Comparison of ENCODE assay signal across 18 cellular contexts in genomic region chr22:47609653-47610052, GRCh38.
DNase-seq lines count a peak whose midpoint lies in the region; ATAC-seq and TF ChIP-seq lines count a peak whose summit lies in the region.
"Had no signal": no experiment of that assay in that cellular context is flagged by ENCODE, and none has a peak within 500 bp of the region (broad histone marks: within the 10 kb centered on the region; RNA-seq: fewer than 3 reads in every experiment).

No MANE protein-coding gene starts in this region.

- H3K9me3 Mint-ChIP-seq in chondrocyte (ENCODE audit: low read depth), result peaks cover 11% of the 10 kb centered on the region
- H3K9me3 Mint-ChIP-seq in activated T-helper 17 cell treated with anti-CD3 and anti-CD28 coated beads, Interleukin-2, amount 50 U/mL, for 72 hours, result peaks cover 5% of the 10 kb centered on the region
- H3K9me3 Mint-ChIP-seq: CD8-positive, alpha-beta T cell had no signal

- H3K4me1 ChIP-seq in IMR-90 (ENCODE audit: control insufficient read depth, insufficient read depth, low read length) (no peaks in the 10 kb centered on the region), osteoblast (ENCODE audit: insufficient read depth, low read length) (no peaks in the 10 kb centered on the region), mucosa of descending colon (ENCODE audit: low read depth) (no peaks in the 10 kb centered on the region)
- H3K4me1 ChIP-seq: HAP-1 had no signal

- H3K79me1 ChIP-seq in IMR-90 (ENCODE audit: low read depth in 1 of 2, low read length in 2 of 2), result no peaks in the 10 kb centered on the region

- H3K27me3 ChIP-seq in IMR-90 (ENCODE audit: control insufficient read depth, insufficient read depth, low read length), result no peaks in the 10 kb centered on the region
- no peaks in the 10 kb centered on the region for H3K27me3 ChIP-seq in osteoblast (ENCODE audit: insufficient read depth, low read length)

- no peak overlapping the region for H2BK120ac ChIP-seq in IMR-90 (ENCODE audit: low read depth, low read length)

- no peak overlapping the region for H3K27ac Mint-ChIP-seq in chondrocyte (ENCODE audit: unreplicated experiment)
- no peak overlapping the region for H3K27ac Mint-ChIP-seq in activated T-helper 17 cell treated with anti-CD3 and anti-CD28 coated beads, Interleukin-2, amount 50 U/mL, for 72 hours
- H3K27ac Mint-ChIP-seq: CD8-positive, alpha-beta T cell had no signal

- TF ChIP-seq CTCF in IMR-90 (conservative IDR thresholded peaks at IDR 0.05; ENCODE audit: low read depth, low read length) (no peak), chondrocyte (IDR thresholded peaks at IDR 0.05) (no peak), osteoblast (IDR thresholded peaks at IDR 0.05; ENCODE audit: extremely low read depth, low read depth, low read length) (no peak), mucosa of descending colon (IDR thresholded peaks at IDR 0.05) (no peak)

- no peak overlapping the region for H3K56ac ChIP-seq in IMR-90 (ENCODE audit: extremely low read depth, insufficient read depth, low read length)

- H4K20me1 ChIP-seq in IMR-90 (ENCODE audit: insufficient read depth, low read length) (no peaks in the 10 kb centered on the region), osteoblast (ENCODE audit: insufficient read depth, low read length) (no peaks in the 10 kb centered on the region)

- no peak overlapping the region for H3K4me3 Mint-ChIP-seq in chondrocyte (ENCODE audit: unreplicated experiment)
- H3K4me3 Mint-ChIP-seq in activated T-helper 17 cell treated with anti-CD3 and anti-CD28 coated beads, Interleukin-2, amount 50 U/mL, for 72 hours, result no peak overlapping the region
- H3K4me3 Mint-ChIP-seq: CD8-positive, alpha-beta T cell had no signal

- in situ Hi-C loops in IMR-90 (cut with MboI; ENCODE audit: low sequenced_read_pairs), result no loop called here

- H3K9ac ChIP-seq in IMR-90 (ENCODE audit: low read depth, low read length), result no peak overlapping the region

- peak overlapping the region; percentile 3 for H2AFZ ChIP-seq in IMR-90 (replicated peaks; ENCODE audit: low read length, poor library complexity)
- H2AFZ ChIP-seq in osteoblast (ENCODE audit: low read length), result no peak overlapping the region

- H3K4ac ChIP-seq in IMR-90 (ENCODE audit: low read depth, low read length), result no peak overlapping the region

- CTCF ChIA-PET in IMR-90 (lab: Yijun Ruan, JAX), result no interaction called here

- H4K8ac ChIP-seq in IMR-90 (ENCODE audit: low read depth in 2 of 2, low read length in 2 of 2), result no peak overlapping the region

- no peak overlapping the region for H2BK5ac ChIP-seq in IMR-90 (ENCODE audit: low read depth, low read length, poor library complexity, severe bottlenecking)

- dilution Hi-C loops in IMR-90 (cut with HindIII; ENCODE audit: low sequenced_read_pairs, unreplicated experiment), result no loop called here

- H3K4me2 ChIP-seq in IMR-90 (ENCODE audit: low read depth, low read length) (no peak overlapping the region), osteoblast (ENCODE audit: insufficient read depth, low read length) (no peak overlapping the region)

- no peaks in the 10 kb centered on the region for H3K79me2 ChIP-seq in osteoblast (ENCODE audit: insufficient read depth, low read length)

- H3K9me3 ChIP-seq in IMR-90 (ENCODE audit: control insufficient read depth, insufficient read depth, low read length), result peaks cover 61% of the 10 kb centered on the region
- H3K9me3 ChIP-seq in osteoblast (ENCODE audit: low read depth, low read length), result no peaks in the 10 kb centered on the region
- no peaks in the 10 kb centered on the region for H3K9me3 ChIP-seq in mucosa of descending colon
- H3K9me3 ChIP-seq: HAP-1 had no signal

- H3K27me3 Mint-ChIP-seq in chondrocyte (ENCODE audit: low read depth), result no peaks in the 10 kb centered on the region
- peaks cover 8% of the 10 kb centered on the region for H3K27me3 Mint-ChIP-seq in activated T-helper 17 cell treated with anti-CD3 and anti-CD28 coated beads, Interleukin-2, amount 50 U/mL, for 72 hours

- no peak overlapping the region for H3K4me3 ChIP-seq in IMR-90 (ENCODE audit: insufficient read depth, low read depth, low read length)
- H3K4me3 ChIP-seq in osteoblast (ENCODE audit: insufficient read depth, low read length), result no peak overlapping the region
- no peak overlapping the region for H3K4me3 ChIP-seq in mucosa of descending colon
- H3K4me3 ChIP-seq: GM12878, HAP-1 had no signal

- no peaks in the 10 kb centered on the region for H3K4me1 Mint-ChIP-seq in chondrocyte (ENCODE audit: low read depth)
- no peaks in the 10 kb centered on the region for H3K4me1 Mint-ChIP-seq in activated T-helper 17 cell treated with anti-CD3 and anti-CD28 coated beads, Interleukin-2, amount 50 U/mL, for 72 hours

- 50% methylated on average over 7 of the region's 13 CpGs; no CpG with 5 or more reads in 1 of the 2 experiments for WGBS in IMR-90 (ENCODE audit: extremely low coverage in 2 of 2, insufficient read length in 1 of 2), 2 experiments

- H4K91ac ChIP-seq in IMR-90 (ENCODE audit: insufficient read depth, low read depth, low read length), result no peak overlapping the region

- H3K36me3 ChIP-seq in IMR-90 (ENCODE audit: control insufficient read depth, insufficient read depth, low read length) (no peaks in the 10 kb centered on the region), osteoblast (ENCODE audit: insufficient read depth, low read length) (no peaks in the 10 kb centered on the region), mucosa of descending colon (ENCODE audit: low read depth) (no peaks in the 10 kb centered on the region)
- H3K36me3 ChIP-seq: HAP-1 had no signal

- H2AK5ac ChIP-seq in IMR-90 (ENCODE audit: low read depth, low read length), result no peak overlapping the region

- no peak for TF ChIP-seq POLR2A in IMR-90 (IDR thresholded peaks at IDR 0.05; ENCODE audit: low read depth, low read length)

- BruUV-seq in IMR-90 (replicated peaks; lab: Mats Ljungman, UMichigan), result no TSS peak

- TF ChIP-seq RAD21 in IMR-90 (IDR thresholded peaks at IDR 0.05; ENCODE audit: low read length), result no peak

- H3K18ac ChIP-seq in IMR-90 (ENCODE audit: low read depth, low read length), result no peak overlapping the region

- H3K14ac ChIP-seq in IMR-90 (replicated peaks; ENCODE audit: low read depth, low read length), result no peak overlapping the region

- H3K9me1 ChIP-seq in IMR-90 (ENCODE audit: insufficient read depth, low read length), result no peaks in the 10 kb centered on the region

- H3K36me3 Mint-ChIP-seq in chondrocyte (ENCODE audit: low read depth), result peaks cover 1% of the 10 kb centered on the region
- no peaks in the 10 kb centered on the region for H3K36me3 Mint-ChIP-seq in activated T-helper 17 cell treated with anti-CD3 and anti-CD28 coated beads, Interleukin-2, amount 50 U/mL, for 72 hours (ENCODE audit: low read depth)
- H3K36me3 Mint-ChIP-seq: CD8-positive, alpha-beta T cell had no signal

- no peak overlapping the region for H3K23ac ChIP-seq in IMR-90 (ENCODE audit: low read depth, low read length)

- POLR2A ChIA-PET in IMR-90 (lab: Charles Lee; ENCODE audit: unreplicated experiment), result no interaction called here

- DNase-seq in IMR-90, result no peak
- peak; percentile 70 for DNase-seq in chondrocyte (ENCODE audit: low spot score)
- peak; percentile 14 for DNase-seq in osteoblast (ENCODE audit: insufficient read length, low spot score, missing footprints)
- DNase-seq in mucosa of descending colon, result no peak
- no peak for DNase-seq in NK-92 treated with Interleukin-12 subunit alpha and Interleukin-12 subunit beta, amount 100 ng/mL, for 24 hours (lab: John Stamatoyannopoulos, UW)
- DNase-seq: ACHN; AML-193; CD8-positive, alpha-beta T cell; DMS 273 treated with DMSO at 0.1 percent for 48 hours; DMS53; DND-41; EL; KBM-7 had no signal

- ATAC-seq in IMR-90 (ENCODE audit: low read depth) (no peak), mucosa of descending colon (no peak), HG03045 (IDR thresholded peaks at IDR 0.05; ENCODE audit: unreplicated experiment) (no peak)
- no peak for ATAC-seq in activated T-helper 17 cell treated with anti-CD3 and anti-CD28 coated beads, Interleukin-2, amount 50 U/mL, for 72 hours (replicated peaks)
- ATAC-seq: CD8-positive, alpha-beta T cell; GM12878 had no signal

- no peak overlapping the region for H2BK20ac ChIP-seq in IMR-90 (ENCODE audit: low read depth, low read length)

- no peak overlapping the region for H2AK9ac ChIP-seq in IMR-90 (replicated peaks; ENCODE audit: low read depth, low read length, poor library complexity)

- intact Hi-C loops in IMR-90 (cut with micrococcal nuclease), result no loop called here
- intact Hi-C loops in mucosa of descending colon (cut with DNase I, micrococcal nuclease), result no loop called here

- H2BK15ac ChIP-seq in IMR-90 (ENCODE audit: low read depth, low read length), result no peak overlapping the region

- H3K27ac ChIP-seq in IMR-90 (ENCODE audit: insufficient read depth, low read length) (no peak overlapping the region), osteoblast (ENCODE audit: low read depth, low read length) (no peak overlapping the region)
- H3K27ac ChIP-seq: HL-60 had no signal

- H4K5ac ChIP-seq in IMR-90 (ENCODE audit: low read depth, low read length), result no peak overlapping the region

TF ChIP-seq in IMR-90, 13 proteins besides CTCF, POLR2A, EP300 and RAD21:
- TF ChIP-seq BHLHE40 (IDR thresholded peaks at IDR 0.05; ENCODE audit: low read depth, low read length), result no peak
- TF ChIP-seq RFX5 (IDR thresholded peaks at IDR 0.05; ENCODE audit: low read depth, low read length), result no peak
- TF ChIP-seq NFE2L2 (IDR thresholded peaks at IDR 0.05; ENCODE audit: low read depth, low read length), result no peak
- TF ChIP-seq, protein P1, sequence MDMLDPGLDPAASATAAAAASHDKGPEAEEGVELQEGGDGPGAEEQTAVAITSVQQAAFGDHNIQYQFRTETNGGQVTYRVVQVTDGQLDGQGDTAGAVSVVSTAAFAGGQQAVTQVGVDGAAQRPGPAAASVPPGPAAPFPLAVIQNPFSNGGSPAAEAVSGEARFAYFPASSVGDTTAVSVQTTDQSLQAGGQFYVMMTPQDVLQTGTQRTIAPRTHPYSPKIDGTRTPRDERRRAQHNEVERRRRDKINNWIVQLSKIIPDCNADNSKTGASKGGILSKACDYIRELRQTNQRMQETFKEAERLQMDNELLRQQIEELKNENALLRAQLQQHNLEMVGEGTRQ (IDR thresholded peaks at IDR 0.05; ENCODE audit: low read depth, low read length), result no peak
- no peak for TF ChIP-seq FOS (IDR thresholded peaks at IDR 0.05; ENCODE audit: low read depth, low read length)
- no peak for TF ChIP-seq SMC3 (IDR thresholded peaks at IDR 0.05; ENCODE audit: low read depth, low read length)
- TF ChIP-seq MAZ (IDR thresholded peaks at IDR 0.05; ENCODE audit: borderline replicate concordance, low read depth, low read length), result no peak
- no peak for TF ChIP-seq MAFK (IDR thresholded peaks at IDR 0.05; ENCODE audit: low read depth, low read length)
- TF ChIP-seq CEBPB (IDR thresholded peaks at IDR 0.05; ENCODE audit: low read depth, low read length), result no peak
- no peak for TF ChIP-seq RCOR1 (IDR thresholded peaks at IDR 0.05; ENCODE audit: insufficient replicate concordance, low read length)

Comparison
In these comparisons a context has a peak if more than half of its experiments do, and no peak if none do; other contexts are left out.
1. DNase-seq: peak in chondrocyte (single experiment) and osteoblast (single experiment); none in IMR-90 (single experiment), mucosa of descending colon (0 of 3) and NK-92 treated with Interleukin-12 subunit alpha and Interleukin-12 subunit beta, amount 100 ng/mL, for 24 hours (single experiment).